14 cellular contexts compared by ENCODE assay signal in the genomic region with DNA sequence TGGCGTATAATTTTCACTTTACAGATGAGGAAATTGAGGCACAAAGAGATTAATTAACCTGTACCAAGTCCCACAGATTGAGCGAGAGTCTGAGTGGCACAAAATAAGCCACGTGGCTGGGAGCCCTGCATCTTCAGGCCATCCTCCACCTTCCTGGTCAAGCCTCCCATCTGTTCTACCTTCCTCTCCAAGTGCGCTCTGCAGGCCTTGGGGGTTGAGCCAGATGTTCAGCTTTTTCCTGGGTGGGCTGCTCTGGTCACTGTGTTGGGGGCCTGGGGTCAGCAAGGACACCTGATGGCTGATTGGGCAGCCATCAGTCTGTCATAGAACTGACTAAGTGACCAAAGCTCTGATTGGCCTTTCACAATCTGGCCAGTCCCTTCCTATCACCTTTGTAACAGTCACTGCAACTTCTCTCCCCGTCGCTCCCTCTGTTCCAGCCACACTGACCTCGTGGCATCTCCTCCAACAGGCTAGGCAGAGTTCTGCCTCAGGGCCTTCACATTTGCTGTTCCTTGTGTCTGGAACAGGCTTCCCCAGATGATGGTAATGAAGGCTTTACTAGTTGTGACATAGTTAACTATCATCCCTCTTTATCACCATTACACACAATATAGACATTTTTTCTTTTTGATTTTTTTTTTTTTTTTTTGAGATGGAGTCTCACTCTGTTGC. TPM values are rescaled to one million over a fixed set of nuclear protein-coding genes. Genes with fewer than 3 reads are reported as not detected.
DNase-seq lines count a peak whose midpoint lies in the region; ATAC-seq and TF ChIP-seq lines count a peak whose summit lies in the region.
"Had no signal": no experiment of that assay in that cellular context is flagged by ENCODE, and none has a peak within 500 bp of the region (broad histone marks: within the 10 kb centered on the region; RNA-seq: fewer than 3 reads in every experiment).

No MANE protein-coding gene starts in this region.

- no peak overlapping the region for H3K9ac ChIP-seq in endodermal cell (ENCODE audit: extremely low read depth, low read length, poor library complexity, severe bottlenecking)
- H3K9ac ChIP-seq: BLaER1 treated with 17β-estradiol and CSF1 and Interleukin-3, amounts not matched to agents 10 nM and 100 nM had no signal

- TF ChIP-seq CTCF in heart right ventricle (IDR thresholded peaks at IDR 0.05): no peak
- no peak for TF ChIP-seq CTCF in endodermal cell (conservative IDR thresholded peaks at IDR 0.05)

- intact Hi-C loops in cardiac septum (cut with DNase I): no loop called here
- intact Hi-C loops in heart right ventricle (cut with DNase I): no loop called here
- intact Hi-C loops in posterior vena cava (cut with DNase I): no loop called here

- H3K4me3 ChIP-seq in heart right ventricle: no peak overlapping the region
- no peak overlapping the region for H3K4me3 ChIP-seq in endodermal cell (ENCODE audit: low read length)
- H3K4me3 ChIP-seq: BLaER1 treated with 17β-estradiol and CSF1 and Interleukin-3, amounts not matched to agents 10 nM and 100 nM had no signal

- H3K27me3 Mint-ChIP-seq in endodermal cell (ENCODE audit: insufficient read depth): peaks cover 27% of the 10 kb centered on the region

- no peaks in the 10 kb centered on the region for H3K36me3 Mint-ChIP-seq in endodermal cell (ENCODE audit: low read depth)

- H3K36me3 ChIP-seq in heart right ventricle (peaks cover 0 to 98% (median 0%) of the 10 kb centered on the region in 9 donors), endodermal cell (ENCODE audit: control insufficient read depth, insufficient read depth, low read length) (no peaks in the 10 kb centered on the region)
- H3K36me3 ChIP-seq: BLaER1 treated with 17β-estradiol and CSF1 and Interleukin-3, amounts not matched to agents 10 nM and 100 nM had no signal

- H3K9me3 ChIP-seq in heart right ventricle (peaks cover 0 to 7% (median 0%) of the 10 kb centered on the region in 11 donors), endodermal cell (ENCODE audit: control insufficient read depth, low read length) (peaks cover 12% of the 10 kb centered on the region)

- no peak overlapping the region for H3K27ac Mint-ChIP-seq in endodermal cell
- H3K27ac Mint-ChIP-seq: CD4-positive, alpha-beta T cell had no signal

- WGBS in heart right ventricle, 2 donors: 76 to 86% methylated on average over 7 of the region's 7 CpGs
- WGBS in endodermal cell (ENCODE audit: insufficient coverage in 1 of 2, insufficient read length in 1 of 2), 2 experiments: 95 to 96% methylated on average over 6 to 7 of the region's 7 CpGs

- no peak overlapping the region for H3K27ac ChIP-seq in heart right ventricle
- no peak overlapping the region for H3K27ac ChIP-seq in endodermal cell (ENCODE audit: low read depth, low read length)
- H3K27ac ChIP-seq: BLaER1 treated with 17β-estradiol and CSF1 and Interleukin-3, amounts not matched to agents 10 nM and 100 nM; HL-60 had no signal

- H3K9me3 Mint-ChIP-seq in endodermal cell: peaks cover 5% of the 10 kb centered on the region
- H3K9me3 Mint-ChIP-seq: CD4-positive, alpha-beta T cell had no signal

- no peak for ATAC-seq in heart right ventricle
- ATAC-seq in GM21737 (IDR thresholded peaks at IDR 0.05; ENCODE audit: unreplicated experiment): no peak
- ATAC-seq in GM19467 (IDR thresholded peaks at IDR 0.05; ENCODE audit: unreplicated experiment): no peak

- no peaks in the 10 kb centered on the region for H3K4me1 ChIP-seq in heart right ventricle
- H3K4me1 ChIP-seq in endodermal cell (ENCODE audit: control insufficient read depth, insufficient read depth, low read length): peaks cover 3% of the 10 kb centered on the region

- peak; percentile 55 for DNase-seq in cardiac septum (ENCODE audit: low spot score)
- no peak for DNase-seq in heart right ventricle
- peak; percentile 39 for DNase-seq in endodermal cell
- peak; percentile 25 for DNase-seq in posterior vena cava (ENCODE audit: low spot score)
- no peak for DNase-seq in NCI-H1930 (lab: John Stamatoyannopoulos, UW)
- DNase-seq: ACHN; CD4-positive, alpha-beta T cell; DMS79; GOT3; H9 had no signal

- no peak overlapping the region for H3K4me3 Mint-ChIP-seq in endodermal cell
- H3K4me3 Mint-ChIP-seq: CD4-positive, alpha-beta T cell; H9 had no signal

- H3K27me3 ChIP-seq in heart right ventricle: no peaks in the 10 kb centered on the region
- no peaks in the 10 kb centered on the region for H3K27me3 ChIP-seq in endodermal cell (ENCODE audit: control insufficient read depth, insufficient read depth, low read length, poor library complexity, severe bottlenecking)
- H3K27me3 ChIP-seq: BLaER1 treated with 17β-estradiol and CSF1 and Interleukin-3, amounts not matched to agents 10 nM and 100 nM had no signal

- H3K4me1 Mint-ChIP-seq in endodermal cell: peaks cover 23% of the 10 kb centered on the region

RNA-seq across cellular contexts. Expression of gene SCN5A, which starts 46.8 kb away (rescaled TPM):
- 166 TPM for total RNA-seq in cardiac septum
- 100 to 1,000 TPM; 122 to 254 (median 182) TPM for total RNA-seq in heart right ventricle
- polyA plus RNA-seq in heart right ventricle: 10 to 100 TPM; 29.9 to 61.5 TPM
- total RNA-seq in endodermal cell: 1 to 10 TPM; 4.5 to 5.6 TPM
- 0.85 TPM for polyA plus RNA-seq in endodermal cell (2013, experiment 1 of 2)
- 0.66 TPM for polyA plus RNA-seq in endodermal cell (2013, experiment 2 of 2)
- 1 to 10 TPM in 1 of 2 donors, under 1 TPM in 1; 0.32 to 1.4 TPM for total RNA-seq in posterior vena cava

Comparison
In these comparisons a context has a peak if more than half of its experiments do, and no peak if none do; other contexts are left out.
1. DNase-seq: peak in cardiac septum (single experiment), endodermal cell (single experiment) and posterior vena cava (single experiment); none in heart right ventricle (0 of 2) and NCI-H1930 (0 of 2).
2. RNA of gene SCN5A, which starts 46.8 kb away (total RNA-seq): 122 to 254 TPM in heart right ventricle and 166 TPM in cardiac septum (single experiment); 4.5 to 5.6 TPM in endodermal cell and 0.32 to 1.4 TPM in posterior vena cava; every median in the first group is over 10 times any median in the second.